ENCODE assay signal across 11 cellular contexts in genomic region chr15:68977426-68977825, GRCh38. TPM values are rescaled to one million over a fixed set of nuclear protein-coding genes. Genes with fewer than 3 reads are reported as not detected.
"Had no signal": no experiment of that assay in that cellular context is flagged by ENCODE, and none has a peak within 500 bp of the region (broad histone marks: within the 10 kb centered on the region; RNA-seq: fewer than 3 reads in every experiment).

No MANE protein-coding gene starts in this region.

RNA-seq across cellular contexts. Expression of gene NOX5, which starts 37.1 kb away (rescaled TPM):
- total RNA-seq: activated naive CD4-positive, alpha-beta T cell treated with anti-CD3 and anti-CD28 coated beads for 36 hours; activated naive CD8-positive, alpha-beta T cell treated with anti-CD3 and anti-CD28 coated beads for 36 hours; activated T-cell treated with anti-CD3 and anti-CD28 coated beads, Interleukin-2, amount 50 U/mL, for 4 hours; activated T-cell treated with anti-CD3 and anti-CD28 coated beads, Interleukin-2, amount 50 U/mL, for 72 hours; activated T-helper 17 cell treated with anti-CD3 and anti-CD28 coated beads, Interleukin-2, amount 50 U/mL, for 72 hours; activated T-helper 2 cell treated with anti-CD3 and anti-CD28 coated beads, Interferon-gamma antibody, Interleukin-2, Interleukin-4, amounts not matched to agents 10 μg/mL and 5 μg/mL and 100 μg/mL, durations not matched to agents 14 hours and 24 hours and 36 hours; bronchial epithelial cell; cardiac septum; chondrocyte had no signal

RNA-seq across cellular contexts. Expression of gene SPESP1, which starts 47.1 kb away (rescaled TPM):
- total RNA-seq: astrocyte, cardiac muscle cell, chondrocyte had no signal
- polyA plus RNA-seq: cardiac muscle cell had no signal
